Comparison of ENCODE assay signal across 22 cellular contexts in genomic region chr12:89263153-89263552, GRCh38.
"Had no signal": no experiment of that assay in that cellular context is flagged by ENCODE, and none has a peak within 500 bp of the region (broad histone marks: within the 10 kb centered on the region; RNA-seq: fewer than 3 reads in every experiment).

No MANE protein-coding gene starts in this region.

- H3K4me3 ChIP-seq: PC-9, SK-N-MC had no signal

- FAIRE-seq: colon, TTC549 had no signal

- ATAC-seq: activated CD8-positive, alpha-beta memory T cell treated with anti-CD3 and anti-CD28 coated beads, Interleukin-2, amount 10 ng/mL, durations not matched to agents 7 days and 5 days; T-cell had no signal

- H3K27ac ChIP-seq: PC-9, SK-N-MC had no signal

- DNase-seq: activated B cell treated with CpG ODN at 0.5 μM for 24 hours; activated CD4-positive, alpha-beta T cell treated with anti-CD3 and anti-CD28 coated beads for 1 hour; activated CD4-positive, alpha-beta T cell treated with anti-CD3 and anti-CD28 coated beads, Interleukin-2, amount 10 ng/mL, durations not matched to agents 24 days and 14 days; activated CD4-positive, alpha-beta T cell treated with anti-CD3 and anti-CD28 coated beads, Interleukin-2, amount 50 U/mL, for 48 hours; activated CD8-positive, alpha-beta memory T cell treated with anti-CD3 and anti-CD28 coated beads, Interleukin-2, amount 10 ng/mL, durations not matched to agents 7 days and 5 days; activated gamma-delta T cell; activated naive CD4-positive, alpha-beta T cell treated with anti-CD3 and anti-CD28 coated beads for 36 hours; activated T-cell treated with anti-CD3 and anti-CD28 coated beads, Interleukin-2, amount 50 U/mL, for 24 hours; amygdala; cerebellar nuclear complex; Kasumi-1; NCI-H1694; NCI-H2081; NCI-H446 treated with DMSO at 0.1 percent for 48 hours; PC-9; SIG-M5; T-cell; T-helper 2 cell; T1000 had no signal
